14 cellular contexts compared by ENCODE assay signal in the genomic region with DNA sequence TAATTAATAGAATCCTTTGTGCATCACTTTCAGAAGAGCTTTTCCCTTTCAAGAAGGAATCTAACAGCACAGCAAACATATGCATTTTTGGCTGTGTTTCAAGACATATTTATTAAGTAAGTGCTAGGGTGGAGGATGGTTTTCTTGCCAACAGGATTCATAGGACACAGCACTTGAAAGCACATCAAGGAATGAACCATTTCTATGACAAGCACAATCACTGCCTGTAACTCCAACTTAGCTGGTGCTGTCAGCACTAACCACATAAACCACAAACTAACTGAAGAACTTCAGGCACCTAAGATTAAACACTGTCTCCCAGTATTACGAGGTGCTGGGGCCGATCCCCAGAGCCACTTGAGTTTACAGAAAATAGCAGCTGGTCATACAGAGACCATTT. TPM values are rescaled to one million over a fixed set of nuclear protein-coding genes. Genes with fewer than 3 reads are reported as not detected.
DNase-seq lines count a peak whose midpoint lies in the region.
"Had no signal": no experiment of that assay in that cellular context is flagged by ENCODE, and none has a peak within 500 bp of the region (broad histone marks: within the 10 kb centered on the region; RNA-seq: fewer than 3 reads in every experiment).

No MANE protein-coding gene starts in this region.

- no peaks in the 10 kb centered on the region for H3K4me1 Mint-ChIP-seq in activated T-helper 1 cell treated with anti-CD3 and anti-CD28 coated beads, Interleukin-12 subunit alpha, Interleukin-12 subunit beta, Interleukin-2, Interleukin-4 antibody, amounts not matched to agents 30 ng/mL and 10 ng/mL and 1 ng/mL, durations not matched to agents 14 hours and 24 hours and 36 hours (ENCODE audit: low read depth)
- H3K4me1 Mint-ChIP-seq: natural killer cell had no signal

- no peak overlapping the region for H3K27ac Mint-ChIP-seq in activated T-helper 1 cell treated with anti-CD3 and anti-CD28 coated beads, Interleukin-12 subunit alpha, Interleukin-12 subunit beta, Interleukin-2, Interleukin-4 antibody, amounts not matched to agents 30 ng/mL and 10 ng/mL and 1 ng/mL, durations not matched to agents 14 hours and 24 hours and 36 hours
- H3K27ac Mint-ChIP-seq: activated T-helper 2 cell treated with anti-CD3 and anti-CD28 coated beads, Interferon-gamma antibody, Interleukin-2, Interleukin-4, amounts not matched to agents 10 μg/mL and 5 μg/mL and 100 μg/mL, durations not matched to agents 14 hours and 24 hours and 36 hours; natural killer cell; T-cell had no signal

- peak; percentile 68 for DNase-seq in COLO829 (ENCODE audit: low spot score)
- DNase-seq in M059J (ENCODE audit: low read depth): peak; percentile 85
- DNase-seq in astrocyte of the hippocampus (ENCODE audit: low read depth, low spot score): peak; percentile 75
- peak; percentile 26 for DNase-seq in left kidney (ENCODE audit: low read depth, low spot score)
- no peak for DNase-seq in activated T-helper 1 cell treated with anti-CD3 and anti-CD28 coated beads, Interleukin-12 subunit alpha, Interleukin-12 subunit beta, Interleukin-2, Interleukin-4 antibody, amounts not matched to agents 30 ng/mL and 10 ng/mL and 1 ng/mL, durations not matched to agents 14 hours and 24 hours and 36 hours (ENCODE audit: low spot score)
- DNase-seq in stimulated activated naive CD4-positive, alpha-beta T cell (lab: John Stamatoyannopoulos, UW): no peak
- no peak for DNase-seq in NCI-H146 (lab: John Stamatoyannopoulos, UW)
- DNase-seq in SIG-M5 (lab: John Stamatoyannopoulos, UW): no peak
- DNase-seq: DMS 273 treated with DMSO at 0.1 percent for 48 hours, gastrocnemius medialis, natural killer cell, NCI-H1048, T-cell had no signal

- H3K4me3 Mint-ChIP-seq in activated T-helper 1 cell treated with anti-CD3 and anti-CD28 coated beads, Interleukin-12 subunit alpha, Interleukin-12 subunit beta, Interleukin-2, Interleukin-4 antibody, amounts not matched to agents 30 ng/mL and 10 ng/mL and 1 ng/mL, durations not matched to agents 14 hours and 24 hours and 36 hours: no peak overlapping the region
- H3K4me3 Mint-ChIP-seq: natural killer cell, T-cell had no signal

- no peaks in the 10 kb centered on the region for H3K9me3 Mint-ChIP-seq in activated T-helper 1 cell treated with anti-CD3 and anti-CD28 coated beads, Interleukin-12 subunit alpha, Interleukin-12 subunit beta, Interleukin-2, Interleukin-4 antibody, amounts not matched to agents 30 ng/mL and 10 ng/mL and 1 ng/mL, durations not matched to agents 14 hours and 24 hours and 36 hours
- H3K9me3 Mint-ChIP-seq: activated T-helper 2 cell treated with anti-CD3 and anti-CD28 coated beads, Interferon-gamma antibody, Interleukin-2, Interleukin-4, amounts not matched to agents 10 μg/mL and 5 μg/mL and 100 μg/mL, durations not matched to agents 14 hours and 24 hours and 36 hours; natural killer cell; T-cell had no signal

- peaks cover 24% of the 10 kb centered on the region for H3K27me3 Mint-ChIP-seq in activated T-helper 1 cell treated with anti-CD3 and anti-CD28 coated beads, Interleukin-12 subunit alpha, Interleukin-12 subunit beta, Interleukin-2, Interleukin-4 antibody, amounts not matched to agents 30 ng/mL and 10 ng/mL and 1 ng/mL, durations not matched to agents 14 hours and 24 hours and 36 hours (ENCODE audit: insufficient read depth)

- no peaks in the 10 kb centered on the region for H3K36me3 Mint-ChIP-seq in activated T-helper 1 cell treated with anti-CD3 and anti-CD28 coated beads, Interleukin-12 subunit alpha, Interleukin-12 subunit beta, Interleukin-2, Interleukin-4 antibody, amounts not matched to agents 30 ng/mL and 10 ng/mL and 1 ng/mL, durations not matched to agents 14 hours and 24 hours and 36 hours (ENCODE audit: low read depth)
- H3K36me3 Mint-ChIP-seq: natural killer cell, T-cell had no signal

- intact Hi-C loops in activated T-helper 1 cell treated with anti-CD3 and anti-CD28 coated beads, Interleukin-12 subunit alpha, Interleukin-12 subunit beta, Interleukin-2, Interleukin-4 antibody, amounts not matched to agents 30 ng/mL and 10 ng/mL and 1 ng/mL, durations not matched to agents 14 hours and 24 hours and 36 hours (cut with micrococcal nuclease): no loop called here

RNA-seq across cellular contexts. Expression of a gene that starts 35.5 kb away (rescaled TPM):
- total RNA-seq in M059J (2014; rRNA removed; shearing (Covaris generic)): 9.7 and 18.4 TPM in 2 replicates
- total RNA-seq in activated T-helper 1 cell treated with anti-CD3 and anti-CD28 coated beads, Interleukin-12 subunit alpha, Interleukin-12 subunit beta, Interleukin-2, Interleukin-4 antibody, amounts not matched to agents 30 ng/mL and 10 ng/mL and 1 ng/mL, durations not matched to agents 14 hours and 24 hours and 36 hours: 0.49 and 0.54 TPM in 2 replicates

Comparison
In these comparisons a context has a peak if more than half of its experiments do, and no peak if none do; other contexts are left out.
1. DNase-seq: peak in COLO829 (single experiment), M059J (single experiment), astrocyte of the hippocampus (single experiment) and left kidney (single experiment); none in activated T-helper 1 cell treated with anti-CD3 and anti-CD28 coated beads, Interleukin-12 subunit alpha, Interleukin-12 subunit beta, Interleukin-2, Interleukin-4 antibody, amounts not matched to agents 30 ng/mL and 10 ng/mL and 1 ng/mL, durations not matched to agents 14 hours and 24 hours and 36 hours (single experiment), stimulated activated naive CD4-positive, alpha-beta T cell (0 of 6), NCI-H146 (single experiment) and SIG-M5 (single experiment).